9 cellular contexts compared by ENCODE assay signal in the genomic region with DNA sequence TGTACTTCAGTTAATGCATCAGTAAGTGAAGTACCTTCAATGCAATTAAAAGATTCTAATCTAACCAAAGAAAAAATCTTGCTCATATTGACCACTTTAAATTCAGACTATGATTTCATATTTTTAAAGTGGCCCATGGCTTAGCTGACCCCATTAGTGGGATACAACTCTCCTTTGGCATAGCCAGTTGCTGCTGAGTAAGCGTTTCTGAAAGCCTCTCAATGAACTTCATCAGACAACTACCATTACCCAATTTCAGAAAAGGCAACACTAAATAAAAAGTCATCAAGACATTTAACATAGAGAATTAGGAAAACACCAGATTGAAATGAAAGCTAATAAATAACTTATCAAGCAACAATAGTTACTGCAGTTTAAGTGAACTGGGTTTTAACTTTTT. TPM values are rescaled to one million over a fixed set of nuclear protein-coding genes. Genes with fewer than 3 reads are reported as not detected.
"Had no signal": no experiment of that assay in that cellular context is flagged by ENCODE, and none has a peak within 500 bp of the region (broad histone marks: within the 10 kb centered on the region; RNA-seq: fewer than 3 reads in every experiment).

No MANE protein-coding gene starts in this region.

- H3K9ac ChIP-seq: GM23248 had no signal

- FAIRE-seq: H54, HTR-8/SVneo, K562 had no signal

- H2AFZ ChIP-seq: GM23248 had no signal

- DNase-seq: GM23248, GOT3, H9, HCEC 1CT, KG1 had no signal

- H3K4me3 ChIP-seq: GM23248, K562 had no signal

- ATAC-seq: K562 had no signal

- H3K27ac ChIP-seq: GM23248 had no signal

RNA-seq across cellular contexts. Expression of gene CADM2, which starts 27.0 kb away (rescaled TPM):
- total RNA-seq: GM23248, HT-29 had no signal
